In genomic region chr15:39953521-39953920, GRCh38 we compare ENCODE assay signal across 17 cellular contexts. TPM values are rescaled to one million over a fixed set of nuclear protein-coding genes. Genes with fewer than 3 reads are reported as not detected.
A peak's percentile ranks its signal among the peaks of the same experiment; 100 is the strongest.
DNase-seq lines count a peak whose midpoint lies in the region; ATAC-seq, FAIRE-seq and TF ChIP-seq lines count a peak whose summit lies in the region.
"Had no signal": no experiment of that assay in that cellular context is flagged by ENCODE, and none has a peak within 500 bp of the region (broad histone marks: within the 10 kb centered on the region; RNA-seq: fewer than 3 reads in every experiment).

No MANE protein-coding gene starts in this region.

- peak overlapping the region; percentile 65 for H3K27ac Mint-ChIP-seq in stimulated activated naive CD8-positive, alpha-beta T cell treated with anti-CD3 and anti-CD28 coated beads, Interleukin-15, Interleukin-2, amounts not matched to agents 100 ng/mL and 50 ng/mL, for 24 hours
- no peak overlapping the region for H3K27ac Mint-ChIP-seq in stimulated activated naive CD8-positive, alpha-beta T cell treated with anti-CD3 and anti-CD28 coated beads, Interleukin-15, amount 100 ng/mL, for 72 hours
- H3K27ac Mint-ChIP-seq in T-helper 2 cell treated with Interferon-gamma antibody and Interleukin-4, amounts not matched to agents 5 μg/mL and 100 μg/mL, for 36 hours, result no peak overlapping the region

- TF ChIP-seq POLR2A in K562 (conservative IDR thresholded peaks at IDR 0.05), result no peak

- H3K9me3 ChIP-seq in K562 (replicated peaks; ENCODE audit: control insufficient read depth, insufficient read depth, low read depth, low read length) (no peaks in the 10 kb centered on the region), keratinocyte (ENCODE audit: control insufficient read depth, low read depth, low read length) (no peaks in the 10 kb centered on the region)
- H3K9me3 ChIP-seq: BE2C, HAP-1 had no signal

- 84% methylated on average over 4 of the region's 4 CpGs for WGBS in K562 (ENCODE audit: insufficient coverage, low coverage, missing lambda C conversion rate)

- H4K20me1 ChIP-seq in K562 (replicated peaks; ENCODE audit: control insufficient read depth, insufficient read depth, low read length), result no peaks in the 10 kb centered on the region; the same call in 1 of the 2 replicates
- no peaks in the 10 kb centered on the region for H4K20me1 ChIP-seq in keratinocyte (ENCODE audit: control insufficient read depth, extremely low read depth, insufficient read depth, low read length)

- dilution Hi-C loops in keratinocyte (cut with MboI; ENCODE audit: extremely low pct_ligation_motif_present, low sequenced_read_pairs), result no loop called here

- POLR2A ChIA-PET in K562 (lab: Yijun Ruan, JAX), result no interaction called here

- CTCF ChIA-PET in K562 (lab: Yijun Ruan, JAX; ENCODE audit: low intra/inter-chr PET ratio), result no interaction called here

- no peak for TF ChIP-seq CTCF in K562 (IDR thresholded peaks at IDR 0.05 in 2 of 3, conservative IDR thresholded peaks at IDR 0.05 in 1 of 3; ENCODE audit: insufficient read depth in 2 of 3, low read depth in 1 of 3, low read length in 3 of 3)
- TF ChIP-seq CTCF in keratinocyte (optimal IDR thresholded peaks at IDR 0.05 in 1 of 3, IDR thresholded peaks at IDR 0.05 in 1 of 3, conservative IDR thresholded peaks at IDR 0.05 in 1 of 3; ENCODE audit: extremely low read depth in 1 of 3, insufficient read depth in 2 of 3, low read length in 3 of 3), result no peak

- no peak overlapping the region for H3K4me2 ChIP-seq in K562 (ENCODE audit: insufficient read depth, low read length)
- H3K4me2 ChIP-seq in keratinocyte (ENCODE audit: control insufficient read depth, extremely low read depth, insufficient read depth, low read depth, low read length), result no peak overlapping the region

- H3K9ac ChIP-seq in K562 (ENCODE audit: insufficient read depth in 1 of 2, low read depth in 2 of 2, low read length in 2 of 2), result no peak overlapping the region
- H3K9ac ChIP-seq in keratinocyte (ENCODE audit: control insufficient read depth, extremely low read depth, insufficient read depth, low read length), result no peak overlapping the region
- H3K9ac ChIP-seq: GM23248 had no signal

- no peak overlapping the region for H3K4me3 Mint-ChIP-seq in stimulated activated naive CD8-positive, alpha-beta T cell treated with anti-CD3 and anti-CD28 coated beads, Interleukin-15, Interleukin-2, amounts not matched to agents 100 ng/mL and 50 ng/mL, for 24 hours
- no peak overlapping the region for H3K4me3 Mint-ChIP-seq in stimulated activated naive CD8-positive, alpha-beta T cell treated with anti-CD3 and anti-CD28 coated beads, Interleukin-15, amount 100 ng/mL, for 72 hours
- H3K4me3 Mint-ChIP-seq in T-helper 2 cell treated with Interferon-gamma antibody and Interleukin-4, amounts not matched to agents 5 μg/mL and 100 μg/mL, for 36 hours, result no peak overlapping the region
- H3K4me3 Mint-ChIP-seq: CD4-positive, alpha-beta memory T cell had no signal

- H3K27me3 ChIP-seq in K562 (ENCODE audit: control insufficient read depth in 2 of 2, insufficient read depth in 2 of 2, low read length in 2 of 2), result no peaks in the 10 kb centered on the region
- no peaks in the 10 kb centered on the region for H3K27me3 ChIP-seq in keratinocyte (ENCODE audit: control insufficient read depth, extremely low read depth, insufficient read depth, low read length)
- H3K27me3 ChIP-seq: BE2C had no signal

- H3K4me3 ChIP-seq in K562, result no peak overlapping the region
- H3K4me3 ChIP-seq in keratinocyte (ENCODE audit: control insufficient read depth in 2 of 3, extremely low read depth in 1 of 3, insufficient read depth in 2 of 3, low read depth in 1 of 3, low read length in 3 of 3), result no peak overlapping the region
- H3K4me3 ChIP-seq: GM12878, GM23248, HAP-1 had no signal

- no peak for DNase-seq in stimulated activated naive CD8-positive, alpha-beta T cell treated with anti-CD3 and anti-CD28 coated beads, Interleukin-15, amount 100 ng/mL, for 72 hours
- DNase-seq in K562 (ENCODE audit: extremely low read depth in 1 of 4, low spot score in 3 of 4) (no peak), keratinocyte (ENCODE audit: low read depth, low spot score) (no peak), ACHN (no peak)
- DNase-seq in T-helper 2 cell treated with Interferon-gamma antibody and Interleukin-4, amounts not matched to agents 5 μg/mL and 100 μg/mL, for 36 hours (ENCODE audit: low spot score), result no peak
- DNase-seq: BE2C; CD4-positive, alpha-beta memory T cell; DMS79; GM23248 had no signal

- H3K4me1 ChIP-seq in K562 (replicated peaks in 1 of 2; ENCODE audit: control insufficient read depth in 2 of 2, insufficient read depth in 2 of 2, low read length in 2 of 2) (no peaks in the 10 kb centered on the region), keratinocyte (ENCODE audit: control insufficient read depth, extremely low read depth, insufficient read depth, low read length) (peaks cover 8% of the 10 kb centered on the region)
- H3K4me1 ChIP-seq: BE2C, HAP-1 had no signal

- H3K9me1 ChIP-seq in K562 (ENCODE audit: control insufficient read depth, insufficient read depth, low read length) (no peaks in the 10 kb centered on the region), keratinocyte (ENCODE audit: control insufficient read depth, extremely low read depth, insufficient read depth, low read length) (peaks cover 5% of the 10 kb centered on the region)

- no peak for TF ChIP-seq RAD21 in K562 (CRISPR knock-in tag; conservative IDR thresholded peaks at IDR 0.05 in 1 of 2, IDR thresholded peaks at IDR 0.05 in 1 of 2)

- TF ChIP-seq EP300 in K562 (IDR thresholded peaks at IDR 0.05; ENCODE audit: low read length), result no peak

- no peak for ATAC-seq in stimulated activated naive CD8-positive, alpha-beta T cell treated with anti-CD3 and anti-CD28 coated beads, Interleukin-15, amount 100 ng/mL, for 72 hours
- ATAC-seq in K562 (no peak), HG03565 (IDR thresholded peaks at IDR 0.05; ENCODE audit: unreplicated experiment) (no peak)
- ATAC-seq: GM12878 had no signal

- H3K36me3 Mint-ChIP-seq in stimulated activated naive CD8-positive, alpha-beta T cell treated with anti-CD3 and anti-CD28 coated beads, Interleukin-15, Interleukin-2, amounts not matched to agents 100 ng/mL and 50 ng/mL, for 24 hours (ENCODE audit: low read depth), result peaks cover 65% of the 10 kb centered on the region
- H3K36me3 Mint-ChIP-seq in T-helper 2 cell treated with Interferon-gamma antibody and Interleukin-4, amounts not matched to agents 5 μg/mL and 100 μg/mL, for 36 hours (ENCODE audit: low read depth), result peaks cover 34% of the 10 kb centered on the region

- no peak overlapping the region for H2AFZ ChIP-seq in K562 (ENCODE audit: low read depth, low read length)
- no peak overlapping the region for H2AFZ ChIP-seq in keratinocyte (ENCODE audit: control insufficient read depth, low read length)
- H2AFZ ChIP-seq: GM23248 had no signal

- H3K36me3 ChIP-seq in K562 (ENCODE audit: control insufficient read depth, insufficient read depth, low read length) (peaks cover 69% of the 10 kb centered on the region; the same call in 2 of the 3 replicates), keratinocyte (ENCODE audit: control insufficient read depth in 2 of 2, extremely low read depth in 1 of 2, insufficient read depth in 2 of 2, low read length in 2 of 2) (peaks cover 21 to 46% of the 10 kb centered on the region in 2 experiments)

- BruUV-seq in K562 (replicated peaks; lab: Mats Ljungman, UMichigan), result no TSS peak

- H3K4me1 Mint-ChIP-seq in stimulated activated naive CD8-positive, alpha-beta T cell treated with anti-CD3 and anti-CD28 coated beads, Interleukin-15, Interleukin-2, amounts not matched to agents 100 ng/mL and 50 ng/mL, for 24 hours (ENCODE audit: low read depth), result no peaks in the 10 kb centered on the region
- H3K4me1 Mint-ChIP-seq in stimulated activated naive CD8-positive, alpha-beta T cell treated with anti-CD3 and anti-CD28 coated beads, Interleukin-15, amount 100 ng/mL, for 72 hours, result no peaks in the 10 kb centered on the region
- peaks cover 5% of the 10 kb centered on the region for H3K4me1 Mint-ChIP-seq in T-helper 2 cell treated with Interferon-gamma antibody and Interleukin-4, amounts not matched to agents 5 μg/mL and 100 μg/mL, for 36 hours (ENCODE audit: low read depth)
- H3K4me1 Mint-ChIP-seq: CD4-positive, alpha-beta memory T cell had no signal

- H3K27me3 Mint-ChIP-seq in stimulated activated naive CD8-positive, alpha-beta T cell treated with anti-CD3 and anti-CD28 coated beads, Interleukin-15, Interleukin-2, amounts not matched to agents 100 ng/mL and 50 ng/mL, for 24 hours, result no peaks in the 10 kb centered on the region
- no peaks in the 10 kb centered on the region for H3K27me3 Mint-ChIP-seq in stimulated activated naive CD8-positive, alpha-beta T cell treated with anti-CD3 and anti-CD28 coated beads, Interleukin-15, amount 100 ng/mL, for 72 hours
- no peaks in the 10 kb centered on the region for H3K27me3 Mint-ChIP-seq in T-helper 2 cell treated with Interferon-gamma antibody and Interleukin-4, amounts not matched to agents 5 μg/mL and 100 μg/mL, for 36 hours (ENCODE audit: low read depth)
- H3K27me3 Mint-ChIP-seq: CD4-positive, alpha-beta memory T cell had no signal

- FAIRE-seq in K562 (lab: Jason Lieb, UNC) (no peak), keratinocyte (lab: Jason Lieb, UNC) (peak; percentile 73)
- FAIRE-seq: A204.1, GM12878, GM18507, HTR-8/SVneo had no signal

- H3K79me2 ChIP-seq in K562 (ENCODE audit: control insufficient read depth, insufficient read depth, low read length) (no peaks in the 10 kb centered on the region), keratinocyte (ENCODE audit: control insufficient read depth, insufficient read depth, low read length) (peaks cover 7% of the 10 kb centered on the region)

- intact Hi-C loops in K562 (cut with micrococcal nuclease), result no loop called here

- H3K9me3 Mint-ChIP-seq in stimulated activated naive CD8-positive, alpha-beta T cell treated with anti-CD3 and anti-CD28 coated beads, Interleukin-15, Interleukin-2, amounts not matched to agents 100 ng/mL and 50 ng/mL, for 24 hours, result no peaks in the 10 kb centered on the region
- no peaks in the 10 kb centered on the region for H3K9me3 Mint-ChIP-seq in stimulated activated naive CD8-positive, alpha-beta T cell treated with anti-CD3 and anti-CD28 coated beads, Interleukin-15, amount 100 ng/mL, for 72 hours
- H3K9me3 Mint-ChIP-seq in T-helper 2 cell treated with Interferon-gamma antibody and Interleukin-4, amounts not matched to agents 5 μg/mL and 100 μg/mL, for 36 hours, result no peaks in the 10 kb centered on the region
- H3K9me3 Mint-ChIP-seq: CD4-positive, alpha-beta memory T cell had no signal

- H3K27ac ChIP-seq in K562 (ENCODE audit: extremely low read depth, low read depth, low read length), result no peak overlapping the region
- H3K27ac ChIP-seq in keratinocyte (ENCODE audit: control insufficient read depth, insufficient read depth, low read length), result no peak overlapping the region
- H3K27ac ChIP-seq: C4-2B, GM23248 had no signal

- in situ Hi-C loops in K562 (cut with MboI) (no loop called here), ACHN (cut with HindIII; ENCODE audit: low pct_ligation_motif_present, low pct_unique_long_range_greater_than_20kb, low sequenced_read_pairs) (no loop called here)

RNA-seq across cellular contexts. Expression of gene EIF2AK4, which starts 19.6 kb away (rescaled TPM):
- total RNA-seq in K562 (2011; cell fraction: chromatin; rRNA removed; ENCODE audit: low replicate concordance), result 36.6 and 64.0 TPM in 2 replicates
- 19.7 and 27.4 TPM in 2 replicates for total RNA-seq in K562 (2011; cell fraction: nucleolus; rRNA removed)
- 32.8 and 57.2 TPM in 2 replicates for total RNA-seq in K562 (2011; cell fraction: nucleoplasm; rRNA removed)
- total RNA-seq in K562 (2014; rRNA removed) (24.7 and 32.2 TPM in 2 replicates), K562 (2014; rRNA removed; fragmentation: Illumina TruSeq; extraction: Trizol) (32.9 and 34.8 TPM in 2 replicates), K562 (2015; rRNA removed; fragmentation: Illumina TruSeq; extraction: Trizol) (34.8 and 35.2 TPM in 2 replicates), K562 (2021) (28.2 and 28.7 TPM in 2 replicates)
- polyA plus RNA-seq in K562 (2011; rRNA removed) (35.9 and 36.1 TPM in 2 replicates), K562 (2014; fragmentation: Illumina TruSeq; extraction: Trizol) (30.5 and 37.3 TPM in 2 replicates), K562 (2014; fragmentation: Nextera tagmentation; extraction: Ambion mirVana) (10 to 100 TPM; 15.9 to 23.1 TPM), K562 (2014; rRNA removed) (28.5 and 29.9 TPM in 2 replicates), keratinocyte (61.3 to 114 TPM (median 85.0 TPM) in 3 replicates)
- polyA plus RNA-seq in K562 (2011; cell fraction: cytosol; rRNA removed), result 24.3 and 31.5 TPM in 2 replicates
- 13.4 and 15.1 TPM in 2 replicates for polyA plus RNA-seq in K562 (2011; cell fraction: nucleus; rRNA removed)
- 21.9 and 32.3 TPM in 2 replicates for polyA plus RNA-seq in K562 (2012)
- 56.9 and 64.1 TPM in 2 replicates for polyA minus RNA-seq in K562 (2011; rRNA and poly(A)+ RNA removed)
- 21.5 and 25.9 TPM in 2 replicates for polyA minus RNA-seq in K562 (2011; cell fraction: cytosol; rRNA and poly(A)+ RNA removed)
- 20.3 and 41.9 TPM in 2 replicates for polyA minus RNA-seq in K562 (2011; cell fraction: nucleus; rRNA and poly(A)+ RNA removed)
- 21.7 TPM for polyA plus RNA-seq in keratinocyte (2011; ENCODE audit: low read depth)
- 70.7 and 110 TPM in 2 replicates for polyA plus RNA-seq in keratinocyte (2011; cell fraction: cytosol; rRNA removed)
- 76.8 and 77.2 TPM in 2 replicates for polyA plus RNA-seq in keratinocyte (2011; cell fraction: nucleus; rRNA removed)
- polyA plus RNA-seq in keratinocyte (2012; ENCODE audit: low replicate concordance), result 25.7 and 75.8 TPM in 2 replicates
- 90.8 to 161 TPM (median 92.2 TPM) in 3 replicates for polyA minus RNA-seq in keratinocyte
- polyA minus RNA-seq in keratinocyte (2011; cell fraction: cytosol; rRNA and poly(A)+ RNA removed), result 77.1 TPM
- polyA minus RNA-seq in keratinocyte (2011; cell fraction: nucleus; rRNA and poly(A)+ RNA removed), result 67.6 and 106 TPM in 2 replicates

RNA-seq across cellular contexts. Expression of gene GPR176, which starts 33.5 kb away (rescaled TPM):
- total RNA-seq in K562 (2011; cell fraction: chromatin; rRNA removed; ENCODE audit: low replicate concordance), result 0.44 and 0.67 TPM in 2 replicates
- 0.66 and 1.0 TPM in 2 replicates for total RNA-seq in K562 (2011; cell fraction: nucleolus; rRNA removed)
- total RNA-seq in K562 (2011; cell fraction: nucleoplasm; rRNA removed), result 0.61 and 0.66 TPM in 2 replicates
- 1.1 and 1.8 TPM in 2 replicates for total RNA-seq in K562 (2014; rRNA removed)
- total RNA-seq in K562 (2014; rRNA removed; fragmentation: Illumina TruSeq; extraction: Trizol), result 0.76 and 0.86 TPM in 2 replicates
- total RNA-seq in K562 (2015; rRNA removed; fragmentation: Illumina TruSeq; extraction: Trizol), result 0.98 and 1.0 TPM in 2 replicates
- total RNA-seq in K562 (2021), result 1.0 and 1.2 TPM in 2 replicates
- polyA plus RNA-seq in K562 (2011; rRNA removed), result 0.03 and 0.24 TPM in 2 replicates
- 0.07 and 0.40 TPM in 2 replicates for polyA plus RNA-seq in K562 (2011; cell fraction: cytosol; rRNA removed)
- 0.06 and 0.59 TPM in 2 replicates for polyA plus RNA-seq in K562 (2011; cell fraction: nucleus; rRNA removed)
- polyA plus RNA-seq in K562 (2012), result 0.82 and 2.1 TPM in 2 replicates
- 0.73 and 0.74 TPM in 2 replicates for polyA plus RNA-seq in K562 (2014; fragmentation: Illumina TruSeq; extraction: Trizol)
- under 1 TPM; 0.24 to 0.34 TPM for polyA plus RNA-seq in K562 (2014; fragmentation: Nextera tagmentation; extraction: Ambion mirVana)
- polyA plus RNA-seq in K562 (2014; rRNA removed), result 0.81 and 0.94 TPM in 2 replicates
- 0.18 and 0.36 TPM in 2 replicates for polyA minus RNA-seq in K562 (2011; rRNA and poly(A)+ RNA removed)
- polyA minus RNA-seq in K562 (2011; cell fraction: cytosol; rRNA and poly(A)+ RNA removed), result not detected in 2 replicates
- 0.33 TPM in 1 of 2 replicates, not detected in the other for polyA minus RNA-seq in K562 (2011; cell fraction: nucleus; rRNA and poly(A)+ RNA removed)
- 7.5 to 18.8 TPM (median 12.5 TPM) in 3 replicates for polyA plus RNA-seq in keratinocyte
- polyA plus RNA-seq in keratinocyte (2011; ENCODE audit: low read depth), result 0.97 TPM
- polyA plus RNA-seq in keratinocyte (2011; cell fraction: cytosol; rRNA removed), result 6.8 and 8.3 TPM in 2 replicates
- 5.9 and 7.1 TPM in 2 replicates for polyA plus RNA-seq in keratinocyte (2011; cell fraction: nucleus; rRNA removed)
- 2.5 and 16.8 TPM in 2 replicates for polyA plus RNA-seq in keratinocyte (2012; ENCODE audit: low replicate concordance)
- polyA minus RNA-seq in keratinocyte, result 17.4 to 120 TPM (median 39.5 TPM) in 3 replicates
- polyA minus RNA-seq in keratinocyte (2011; cell fraction: cytosol; rRNA and poly(A)+ RNA removed), result 10.4 TPM
- polyA minus RNA-seq in keratinocyte (2011; cell fraction: nucleus; rRNA and poly(A)+ RNA removed), result 7.6 and 10.2 TPM in 2 replicates
- total RNA-seq: CD4-positive, alpha-beta memory T cell had no signal
- polyA plus RNA-seq: CD4-positive, alpha-beta memory T cell had no signal
